ENCODE assay signal across 1 cellular context in the genomic region with DNA sequence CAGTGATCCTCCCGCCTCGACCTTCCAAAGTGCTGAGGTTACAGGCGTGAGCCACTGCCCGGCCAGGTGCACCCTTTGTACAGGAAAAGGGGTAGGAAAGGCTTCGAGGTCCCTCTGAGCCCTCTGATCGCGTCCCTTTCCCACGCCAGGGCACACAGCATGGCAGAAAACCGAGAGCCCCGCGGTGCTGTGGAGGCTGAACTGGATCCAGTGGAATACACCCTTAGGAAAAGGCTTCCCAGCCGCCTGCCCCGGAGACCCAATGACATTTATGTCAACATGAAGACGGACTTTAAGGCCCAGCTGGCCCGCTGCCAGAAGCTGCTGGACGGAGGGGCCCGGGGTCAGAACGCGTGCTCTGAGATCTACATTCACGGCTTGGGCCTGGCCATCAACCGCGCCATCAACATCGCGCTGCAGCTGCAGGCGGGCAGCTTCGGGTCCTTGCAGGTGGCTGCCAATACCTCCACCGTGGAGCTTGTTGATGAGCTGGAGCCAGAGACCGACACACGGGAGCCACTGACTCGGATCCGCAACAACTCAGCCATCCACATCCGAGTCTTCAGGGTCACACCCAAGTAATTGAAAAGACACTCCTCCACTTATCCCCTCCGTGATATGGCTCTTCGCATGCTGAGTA.
TF ChIP-seq lines count a peak whose summit lies in the region.

No MANE protein-coding gene starts in this region.

TF ChIP-seq in HepG2, 621 proteins besides CTCF, POLR2A, EP300 and RAD21 (continued from another document):
- TF ChIP-seq, protein P1, sequence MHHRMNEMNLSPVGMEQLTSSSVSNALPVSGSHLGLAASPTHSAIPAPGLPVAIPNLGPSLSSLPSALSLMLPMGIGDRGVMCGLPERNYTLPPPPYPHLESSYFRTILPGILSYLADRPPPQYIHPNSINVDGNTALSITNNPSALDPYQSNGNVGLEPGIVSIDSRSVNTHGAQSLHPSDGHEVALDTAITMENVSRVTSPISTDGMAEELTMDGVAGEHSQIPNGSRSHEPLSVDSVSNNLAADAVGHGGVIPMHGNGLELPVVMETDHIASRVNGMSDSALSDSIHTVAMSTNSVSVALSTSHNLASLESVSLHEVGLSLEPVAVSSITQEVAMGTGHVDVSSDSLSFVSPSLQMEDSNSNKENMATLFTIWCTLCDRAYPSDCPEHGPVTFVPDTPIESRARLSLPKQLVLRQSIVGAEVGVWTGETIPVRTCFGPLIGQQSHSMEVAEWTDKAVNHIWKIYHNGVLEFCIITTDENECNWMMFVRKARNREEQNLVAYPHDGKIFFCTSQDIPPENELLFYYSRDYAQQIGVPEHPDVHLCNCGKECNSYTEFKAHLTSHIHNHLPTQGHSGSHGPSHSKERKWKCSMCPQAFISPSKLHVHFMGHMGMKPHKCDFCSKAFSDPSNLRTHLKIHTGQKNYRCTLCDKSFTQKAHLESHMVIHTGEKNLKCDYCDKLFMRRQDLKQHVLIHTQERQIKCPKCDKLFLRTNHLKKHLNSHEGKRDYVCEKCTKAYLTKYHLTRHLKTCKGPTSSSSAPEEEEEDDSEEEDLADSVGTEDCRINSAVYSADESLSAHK (CRISPR knock-in tag; IDR thresholded peaks at IDR 0.05; ENCODE audit: borderline replicate concordance): no peak
- TF ChIP-seq MAF1 (CRISPR knock-in tag; IDR thresholded peaks at IDR 0.05; ENCODE audit: borderline replicate concordance): no peak
- TF ChIP-seq ZNF441 (CRISPR knock-in tag; IDR thresholded peaks at IDR 0.05; ENCODE audit: borderline replicate concordance): no peak; the same call in 1 of the 2 replicates
